Comparison of ENCODE assay signal across 36 cellular contexts in the genomic region with DNA sequence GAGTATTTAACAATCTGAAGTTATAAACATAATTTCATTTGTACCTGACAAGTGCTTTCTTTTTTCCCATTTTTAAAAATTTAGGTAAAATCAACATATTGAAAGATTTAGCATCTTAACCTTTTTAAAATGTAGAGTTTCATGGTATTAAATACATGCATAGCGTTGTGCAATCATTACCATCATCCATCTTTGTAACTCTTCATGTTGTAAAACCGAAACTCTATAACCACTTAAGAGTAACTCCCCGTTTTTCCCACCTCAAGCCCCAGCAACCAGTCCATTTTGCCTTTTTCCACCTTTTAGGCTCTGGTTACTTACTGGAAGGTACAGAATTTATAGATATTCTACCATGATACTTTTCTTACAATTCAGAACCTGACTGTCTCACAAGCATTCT.
"Had no signal": no experiment of that assay in that cellular context is flagged by ENCODE, and none has a peak within 500 bp of the region (broad histone marks: within the 10 kb centered on the region; RNA-seq: fewer than 3 reads in every experiment).

No MANE protein-coding gene starts in this region.

- FAIRE-seq: bronchial epithelial cell had no signal

- H3K36me3 ChIP-seq: Peyer's patch had no signal

- H3K4me3 ChIP-seq: Peyer's patch had no signal

- DNase-seq: activated B cell treated with CpG ODN at 0.5 μM for 24 hours; activated CD4-positive, alpha-beta memory T cell treated with anti-CD3 and anti-CD28 coated beads for 36 hours; activated CD4-positive, alpha-beta T cell treated with anti-CD3 and anti-CD28 coated beads for 4 hours; activated CD4-positive, alpha-beta T cell treated with anti-CD3 and anti-CD28 coated beads, Interleukin-2, amount 50 U/mL, for 1 hour; activated CD4-positive, CD25-positive, alpha-beta regulatory T cell treated with anti-CD3 and anti-CD28 coated beads, Interleukin-2, amount 50 U/mL, for 72 hours; activated CD8-positive, alpha-beta memory T cell treated with anti-CD3 and anti-CD28 coated beads, Interleukin-2, amount 50 U/mL, for 4 hours; activated effector memory CD4-positive, alpha-beta T cell treated with Interleukin-2 at 50 U/mL for 16 hours; activated naive CD4-positive, alpha-beta T cell treated with anti-CD3 and anti-CD28 coated beads, Interleukin-2, amount 10 ng/mL, durations not matched to agents 7 days and 5 days; activated naive CD8-positive, alpha-beta T cell treated with anti-CD3 and anti-CD28 coated beads, Interleukin-2, amount 50 U/mL, for 24 hours; activated T-cell treated with anti-CD3 and anti-CD28 coated beads for 4 hours; activated T-cell treated with anti-CD3 and anti-CD28 coated beads, Interleukin-2, amount 50 U/mL, for 4 hours; anterior cingulate cortex; caudate nucleus; cerebellar nuclear complex; Karpas-422; NCI-H1092 treated with DMSO at 0.1 percent for 48 hours; NCI-H1417; NCI-H146; NCI-H187 treated with DMSO at 0.1 percent for 48 hours; NCI-H2081 treated with DMSO at 0.1 percent for 48 hours; NCI-H226; NCI-H446 treated with DMSO at 0.1 percent for 48 hours; NCI-H524; NCI-H69; NCI-H82; PC-3; Peyer's patch; RPMI8226; SIG-M5; SW 1271; T-helper 1 cell; T-helper 2 cell; T-helper 9 cell had no signal

- H3K27ac ChIP-seq: Peyer's patch, VCaP had no signal

- H3K27me3 ChIP-seq: Peyer's patch had no signal

- ATAC-seq: activated naive CD8-positive, alpha-beta T cell treated with anti-CD3 and anti-CD28 coated beads, Interleukin-2, amount 50 U/mL, for 24 hours; activated T-cell treated with anti-CD3 and anti-CD28 coated beads, Interleukin-2, amount 50 U/mL, for 4 hours; PC-3; Right ventricle myocardium inferior had no signal

- H3K4me1 ChIP-seq: Peyer's patch had no signal

- H3K9me3 ChIP-seq: Peyer's patch had no signal
